Comparison of ENCODE assay signal across 1 cellular context in the genomic region with DNA sequence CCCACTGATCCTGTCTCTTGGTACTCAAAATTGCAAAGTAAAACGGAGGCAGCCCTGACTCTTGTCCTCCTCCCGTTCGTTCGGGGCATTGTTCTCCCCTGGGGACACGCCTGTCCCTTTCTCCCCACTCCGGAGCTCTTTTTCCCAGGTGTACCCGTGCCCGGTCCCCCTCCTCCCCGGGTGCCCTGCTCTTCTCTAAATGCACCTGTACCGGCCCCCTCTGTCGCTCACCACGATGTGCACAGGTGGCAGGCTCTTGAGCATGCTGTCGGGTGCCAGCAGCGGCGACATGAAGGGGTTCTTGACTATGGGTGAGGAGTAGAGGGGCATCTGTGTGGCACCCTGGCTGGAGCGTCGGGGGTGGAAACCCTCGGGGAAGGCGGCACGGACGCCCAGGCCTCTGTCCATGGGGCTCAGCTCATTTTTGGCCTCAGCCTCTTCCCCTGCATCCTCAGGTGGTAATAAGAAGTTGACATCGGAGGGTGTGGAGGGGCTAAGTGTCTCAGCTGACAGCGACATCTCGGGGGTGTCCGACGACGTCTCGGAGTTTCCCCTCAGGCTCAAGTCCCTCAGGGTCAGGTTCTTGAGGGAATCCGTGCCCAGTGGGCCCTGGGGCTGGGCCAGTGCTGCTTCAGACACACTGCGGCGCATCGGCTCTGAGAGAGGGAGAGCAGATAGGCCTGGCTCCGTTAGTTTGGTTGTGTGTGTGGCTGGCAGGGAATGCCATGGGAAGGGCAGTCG.
TF ChIP-seq lines count a peak whose summit lies in the region.

No MANE protein-coding gene starts in this region.

TF ChIP-seq in GM12878, 131 proteins besides CTCF, POLR2A, EP300 and RAD21:
- no peak for TF ChIP-seq BCL3 (IDR thresholded peaks at IDR 0.05; ENCODE audit: borderline replicate concordance, insufficient read depth, low read depth, low read length, poor library complexity, severe bottlenecking)
- TF ChIP-seq, protein P1, sequence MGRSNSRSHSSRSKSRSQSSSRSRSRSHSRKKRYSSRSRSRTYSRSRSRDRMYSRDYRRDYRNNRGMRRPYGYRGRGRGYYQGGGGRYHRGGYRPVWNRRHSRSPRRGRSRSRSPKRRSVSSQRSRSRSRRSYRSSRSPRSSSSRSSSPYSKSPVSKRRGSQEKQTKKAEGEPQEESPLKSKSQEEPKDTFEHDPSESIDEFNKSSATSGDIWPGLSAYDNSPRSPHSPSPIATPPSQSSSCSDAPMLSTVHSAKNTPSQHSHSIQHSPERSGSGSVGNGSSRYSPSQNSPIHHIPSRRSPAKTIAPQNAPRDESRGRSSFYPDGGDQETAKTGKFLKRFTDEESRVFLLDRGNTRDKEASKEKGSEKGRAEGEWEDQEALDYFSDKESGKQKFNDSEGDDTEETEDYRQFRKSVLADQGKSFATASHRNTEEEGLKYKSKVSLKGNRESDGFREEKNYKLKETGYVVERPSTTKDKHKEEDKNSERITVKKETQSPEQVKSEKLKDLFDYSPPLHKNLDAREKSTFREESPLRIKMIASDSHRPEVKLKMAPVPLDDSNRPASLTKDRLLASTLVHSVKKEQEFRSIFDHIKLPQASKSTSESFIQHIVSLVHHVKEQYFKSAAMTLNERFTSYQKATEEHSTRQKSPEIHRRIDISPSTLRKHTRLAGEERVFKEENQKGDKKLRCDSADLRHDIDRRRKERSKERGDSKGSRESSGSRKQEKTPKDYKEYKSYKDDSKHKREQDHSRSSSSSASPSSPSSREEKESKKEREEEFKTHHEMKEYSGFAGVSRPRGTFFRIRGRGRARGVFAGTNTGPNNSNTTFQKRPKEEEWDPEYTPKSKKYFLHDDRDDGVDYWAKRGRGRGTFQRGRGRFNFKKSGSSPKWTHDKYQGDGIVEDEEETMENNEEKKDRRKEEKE (IDR thresholded peaks at IDR 0.05), result no peak
- no peak for TF ChIP-seq E2F4 (IDR thresholded peaks at IDR 0.05; ENCODE audit: low read depth, low read length)
- no peak for TF ChIP-seq SMARCA5 (IDR thresholded peaks at IDR 0.05)
- no peak for TF ChIP-seq TCF12 (IDR thresholded peaks at IDR 0.05; ENCODE audit: low read depth, low read length)
- no peak for TF ChIP-seq IKZF1 (conservative IDR thresholded peaks at IDR 0.05)
- TF ChIP-seq CBFB (IDR thresholded peaks at IDR 0.05; ENCODE audit: low read depth), result no peak
- no peak for TF ChIP-seq NFYA (IDR thresholded peaks at IDR 0.05; ENCODE audit: borderline replicate concordance, low read depth, low read length)
